Comparison of ENCODE assay signal across 31 cellular contexts in genomic region chr15:54836052-54836795, GRCh38.
DNase-seq lines count a peak whose midpoint lies in the region; ATAC-seq, FAIRE-seq and TF ChIP-seq lines count a peak whose summit lies in the region.
"Had no signal": no experiment of that assay in that cellular context is flagged by ENCODE, and none has a peak within 500 bp of the region (broad histone marks: within the 10 kb centered on the region; RNA-seq: fewer than 3 reads in every experiment).

No MANE protein-coding gene starts in this region.

- H3K4me3 ChIP-seq in GM12878, result no peak overlapping the region

- intact Hi-C loops in GM12878 (cut with micrococcal nuclease; ENCODE audit: unreplicated experiment), result no loop called here

- no peak overlapping the region for H3K27ac ChIP-seq in GM12878 (ENCODE audit: control insufficient read depth, insufficient read depth)
- H3K27ac ChIP-seq: HL-60, RWPE1 had no signal

- RAD21 ChIA-PET in GM12878 (lab: Charles Lee; ENCODE audit: unreplicated experiment), result no interaction called here

- TF ChIP-seq EP300 in GM12878 (IDR thresholded peaks at IDR 0.05; ENCODE audit: borderline replicate concordance in 1 of 2, control insufficient read depth in 1 of 2, low read depth in 2 of 2, low read length in 2 of 2), result no peak; a peak in 1 of 4 replicates

- CTCF ChIA-PET in GM12878 (lab: Yijun Ruan, JAX), result interaction anchor here (0.7 to 1.1 kb wide), 2 partner anchors 31 to 254 kb away, joined by 3 read pairs; no protein-coding TSS in a partner anchor

- SMC1A ChIA-PET in GM12878 (lab: Charles Lee; ENCODE audit: uncharacterized antibody, unreplicated experiment), result interaction anchor here (0.7 to 1.6 kb wide), 10 partner anchors 9 to 353 kb away, joined by 3 to 8 read pairs (median 3); no protein-coding TSS in a partner anchor

- TF ChIP-seq RAD21 in GM12878 (IDR thresholded peaks at IDR 0.05; ENCODE audit: insufficient read depth, low read depth, low read length), result no peak

- POLR2A ChIA-PET in GM12878 (lab: Charles Lee), result no interaction called here

- H3K4me2 ChIP-seq in GM12878 (ENCODE audit: control insufficient read depth, insufficient read depth), result no peak overlapping the region

- H3K27me3 ChIP-seq in GM12878 (replicated peaks in 1 of 2; ENCODE audit: control insufficient read depth in 2 of 2, insufficient read depth in 2 of 2, low read length in 1 of 2), result no peaks in the 10 kb centered on the region
- H3K27me3 ChIP-seq: BE2C had no signal

- H3K79me2 ChIP-seq in GM12878 (ENCODE audit: control insufficient read depth, insufficient read depth, low read length), result no peaks in the 10 kb centered on the region

- DNase-seq in GM12878 (ENCODE audit: low read depth, low spot score) (peak; percentile 21), NCI-H1417 (lab: John Stamatoyannopoulos, UW) (no peak), GM19240 (ENCODE audit: insufficient read length, low spot score) (no peak)
- DNase-seq in activated effector memory CD4-positive, alpha-beta T cell treated with anti-CD3 and anti-CD28 coated beads, Interleukin-2, amount 50 U/mL, for 16 hours, result no peak
- DNase-seq: ACHN; activated B cell treated with CpG ODN at 0.5 μM for 24 hours; amygdala; BE2C; CD8-positive, alpha-beta memory T cell; DMS 273 treated with DMSO at 0.1 percent for 48 hours; EL; H9; hippocampal formation; immature natural killer cell; Karpas-422; left colon; mammary epithelial cell; NCI-H1694 treated with DMSO at 0.1 percent for 48 hours; NCI-H2171 treated with DMSO at 0.1 percent for 48 hours; NCI-H526 treated with DMSO at 0.1 percent for 48 hours; right cardiac atrium; stimulated activated CD4-positive, alpha-beta T cell treated with anti-CD3 and anti-CD28 coated beads, Interleukin-12 subunit alpha, Interleukin-12 subunit beta, amount 100 ng/mL, for 4 hours; stimulated activated CD4-positive, alpha-beta T cell treated with anti-CD3 and anti-CD28 coated beads, Interleukin-4, amount 100 ng/mL, for 1 hour had no signal

- no peak for TF ChIP-seq CTCF in GM12878 (IDR thresholded peaks at IDR 0.05 in 2 of 3, conservative IDR thresholded peaks at IDR 0.05 in 1 of 3; ENCODE audit: control insufficient read depth in 2 of 3, extremely low read depth in 1 of 3, insufficient read depth in 1 of 3, low read depth in 3 of 3, low read length in 3 of 3)

- H3K9me3 ChIP-seq in GM12878 (replicated peaks; ENCODE audit: control insufficient read depth, insufficient read depth, low read length), result no peaks in the 10 kb centered on the region
- H3K9me3 ChIP-seq: BE2C had no signal

- 8% methylated on average over 5 of the region's 5 CpGs for WGBS in GM12878 (ENCODE audit: insufficient coverage, insufficient replicate concordance, low lambda C conversion rate, missing lambda C conversion rate)

- FAIRE-seq in GM12878 (lab: Jason Lieb, UNC), result no peak
- FAIRE-seq: endothelial cell of umbilical vein had no signal

- peak; percentile 57 for ATAC-seq in GM18868 (IDR thresholded peaks at IDR 0.05; ENCODE audit: unreplicated experiment)
- peak; percentile 46 for ATAC-seq in HG02678 (IDR thresholded peaks at IDR 0.05; ENCODE audit: unreplicated experiment)
- peak; percentile 62 for ATAC-seq in HG03196 (IDR thresholded peaks at IDR 0.05; ENCODE audit: unreplicated experiment)
- ATAC-seq in GM12878, result peak; percentile 78
- ATAC-seq in GM18858 (IDR thresholded peaks at IDR 0.05; ENCODE audit: unreplicated experiment), result no peak
- ATAC-seq: activated T-helper 17 cell treated with anti-CD3 and anti-CD28 coated beads, Interleukin-2, amount 50 U/mL, for 72 hours; left colon; right cardiac atrium had no signal

- no peaks in the 10 kb centered on the region for H4K20me1 ChIP-seq in GM12878 (ENCODE audit: control insufficient read depth, insufficient read depth)

- no peak overlapping the region for H3K9ac ChIP-seq in GM12878 (ENCODE audit: control insufficient read depth, insufficient read depth, low read length)

- no peak overlapping the region for H2AFZ ChIP-seq in GM12878 (ENCODE audit: control insufficient read depth, low read depth, low read length)

- no peaks in the 10 kb centered on the region; a peak in 1 of 4 replicates for H3K36me3 ChIP-seq in GM12878 (ENCODE audit: control insufficient read depth in 2 of 2, insufficient read depth in 2 of 2, low read length in 1 of 2)
- H3K36me3 ChIP-seq: BE2C had no signal

- no peak for TF ChIP-seq POLR2A in GM12878 (IDR thresholded peaks at IDR 0.05; ENCODE audit: low read depth, low read length)

- BruUV-seq in GM12878 (replicated peaks; lab: Mats Ljungman, UMichigan), result no TSS peak

- no peaks in the 10 kb centered on the region for H3K4me1 ChIP-seq in GM12878 (ENCODE audit: control insufficient read depth, insufficient read depth, low read length)
- H3K4me1 ChIP-seq: BE2C had no signal

- in situ Hi-C loops in GM12878 (cut with MboI), result no loop called here

TF ChIP-seq in GM12878, 131 proteins besides CTCF, POLR2A, EP300 and RAD21:
- TF ChIP-seq CHD1 (IDR thresholded peaks at IDR 0.05; ENCODE audit: low read depth, low read length) (no peak), JUNB (IDR thresholded peaks at IDR 0.05) (peak; percentile 52), HCFC1 (IDR thresholded peaks at IDR 0.05; ENCODE audit: low read length) (no peak), NFYA (IDR thresholded peaks at IDR 0.05; ENCODE audit: borderline replicate concordance, low read depth, low read length) (no peak), FOXM1 (IDR thresholded peaks at IDR 0.05; ENCODE audit: low read depth, low read length) (no peak), CREM (IDR thresholded peaks at IDR 0.05; ENCODE audit: low read depth) (0 out of 2 replicates have a peak, but pooled peaks have one; percentile 6), SUPT20H (IDR thresholded peaks at IDR 0.05; ENCODE audit: borderline replicate concordance, control insufficient read depth, low read depth, low read length) (no peak), ATF2 (IDR thresholded peaks at IDR 0.05; ENCODE audit: low read length) (peak; percentile 52; the same call in 1 of the 2 replicates), RBBP5 (conservative IDR thresholded peaks at IDR 0.05) (no peak), NFIC (IDR thresholded peaks at IDR 0.05; ENCODE audit: low read depth, low read length) (peak; percentile 56), FOS (IDR thresholded peaks at IDR 0.05; ENCODE audit: borderline replicate concordance, extremely low read depth, insufficient read length) (no peak), TBL1XR1 (IDR thresholded peaks at IDR 0.05; ENCODE audit: low read depth, low read length) (peak; percentile 14; the same call in 1 of the 2 replicates), IKZF1 (conservative IDR thresholded peaks at IDR 0.05) (peak; percentile 46; the same call in 1 of the 2 replicates), SIX5 (IDR thresholded peaks at IDR 0.05; ENCODE audit: low read depth, low read length, severe bottlenecking) (no peak), JUND (IDR thresholded peaks at IDR 0.05; ENCODE audit: low read depth, low read length) (no peak), SREBF2 (IDR thresholded peaks at IDR 0.05; ENCODE audit: low read length) (no peak), NR2F1 (conservative IDR thresholded peaks at IDR 0.05) (no peak), RUNX3 (IDR thresholded peaks at IDR 0.05; ENCODE audit: low read length) (peak; percentile 88), DPF2 (IDR thresholded peaks at IDR 0.05) (0 out of 2 replicates have a peak, but pooled peaks have one; percentile 33), CBX3 (IDR thresholded peaks at IDR 0.05; ENCODE audit: borderline replicate concordance, low read depth) (no peak), SUZ12 (IDR thresholded peaks at IDR 0.05; ENCODE audit: unreplicated experiment) (no peak), SP1 (IDR thresholded peaks at IDR 0.05; ENCODE audit: low read depth, low read length) (no peak), GABPA (IDR thresholded peaks at IDR 0.05; ENCODE audit: low read depth) (0 out of 2 replicates have a peak, but pooled peaks have one; percentile 28)
